Comparison of ENCODE assay signal across 15 cellular contexts in the genomic region with DNA sequence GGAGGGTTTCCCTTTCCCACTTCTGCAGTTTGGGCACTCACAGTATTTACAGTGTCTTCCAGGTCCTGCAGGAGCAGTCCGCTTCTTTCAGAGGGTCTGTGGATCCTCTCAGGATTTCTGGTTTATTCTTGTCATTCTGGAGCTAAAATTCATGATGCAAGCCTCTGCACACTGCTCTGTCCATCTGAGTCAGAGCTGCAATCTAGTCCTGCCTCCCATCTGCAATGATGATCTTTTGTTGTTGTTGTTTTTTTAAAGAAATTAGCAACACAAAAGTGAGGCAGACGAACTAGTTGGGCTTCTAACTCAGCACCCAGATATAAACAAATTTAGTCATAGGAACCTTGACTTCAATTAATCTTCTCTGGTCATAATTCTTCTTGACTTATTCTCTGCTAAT.
DNase-seq lines count a peak whose midpoint lies in the region; TF ChIP-seq lines count a peak whose summit lies in the region.
"Had no signal": no experiment of that assay in that cellular context is flagged by ENCODE, and none has a peak within 500 bp of the region (broad histone marks: within the 10 kb centered on the region; RNA-seq: fewer than 3 reads in every experiment).

No MANE protein-coding gene starts in this region.

- H2BK120ac ChIP-seq in H9 (ENCODE audit: low read depth, low read length, poor library complexity, severe bottlenecking), result no peak overlapping the region

- no peaks in the 10 kb centered on the region for H3K36me3 ChIP-seq in esophagus squamous epithelium
- H3K36me3 ChIP-seq: ascending aorta had no signal

- peaks cover 13 to 45% (median 17%) of the 10 kb centered on the region in 3 experiments for H3K36me3 Mint-ChIP-seq in H9 (ENCODE audit: insufficient read depth in 1 of 3, low read depth in 3 of 3)

- no peak overlapping the region for H3K9ac ChIP-seq in H9 (ENCODE audit: extremely low read depth, insufficient read length, low read length)
- H3K9ac ChIP-seq: parathyroid adenoma had no signal

- H4K91ac ChIP-seq in H9 (ENCODE audit: insufficient read length, low read depth, low read length), result no peak overlapping the region

- H3K23me2 ChIP-seq in H9 (ENCODE audit: insufficient read length, low read depth, low read length, poor library complexity, severe bottlenecking), result no peaks in the 10 kb centered on the region

- no peak for TF ChIP-seq POLR2A in esophagus squamous epithelium (IDR thresholded peaks at IDR 0.05)

- intact Hi-C loops in esophagus squamous epithelium (cut with DNase I), result no loop called here

- WGBS in H9 (ENCODE audit: extremely low coverage, insufficient read length, low lambda C conversion rate), result no CpG with 5 or more reads among the region's 2 CpGs
- WGBS in esophagus squamous epithelium, 2 donors, result 42 to 50% methylated on average over 2 of the region's 2 CpGs

- H4K20me1 ChIP-seq in H9 (ENCODE audit: control insufficient read depth, insufficient read depth, insufficient read length), result no peaks in the 10 kb centered on the region

- CTCF ChIA-PET in RWPE1 (lab: Yijun Ruan, JAX), result interaction anchor here (0.6 kb wide), 1 partner anchor 314 kb away, joined by 5 read pairs; no protein-coding TSS in a partner anchor

- H3K4me1 ChIP-seq in H9 (ENCODE audit: insufficient read depth, low read length) (no peaks in the 10 kb centered on the region; the same call in 1 of the 2 replicates), esophagus squamous epithelium (peaks cover 4 to 22% (median 5%) of the 10 kb centered on the region in 3 donors)
- H3K4me1 ChIP-seq: ascending aorta, parathyroid adenoma had no signal

- H2BK12ac ChIP-seq in H9 (ENCODE audit: insufficient read length, low read depth, low read length), result no peak overlapping the region

- H3T11ph ChIP-seq in H9 (ENCODE audit: low read length), result no peak overlapping the region

- no peak overlapping the region for H2BK5ac ChIP-seq in H9 (ENCODE audit: insufficient read length, low read length)

- DNase-seq in H9 (no peak), RWPE1 (ENCODE audit: low spot score) (no peak), esophagus squamous epithelium (lab: John Stamatoyannopoulos, UW) (no peak), NCI-H128 (lab: John Stamatoyannopoulos, UW; ENCODE audit: unreplicated experiment) (no peak), HuH-7.5 (ENCODE audit: low spot score) (no peak)
- DNase-seq in central memory CD4-positive, alpha-beta T cell, result no peak
- DNase-seq: DMS53; NCI-H1048; Right ventricle myocardium superior; stimulated activated CD4-positive, alpha-beta T cell treated with anti-CD3 and anti-CD28 coated beads, Interleukin-4, amount 100 ng/mL, for 1 hour; stimulated activated CD8-positive, alpha-beta memory T cell treated with anti-CD3 and anti-CD28 coated beads, Interleukin-4, amount 100 ng/mL, for 48 hours had no signal

- H3K9me3 Mint-ChIP-seq in H9, result peaks cover 34 to 37% of the 10 kb centered on the region in 2 experiments

- H3K4me1 Mint-ChIP-seq in H9, result peaks cover 16 to 20% of the 10 kb centered on the region in 2 experiments

- H3K79me1 ChIP-seq in H9 (ENCODE audit: insufficient read depth, low read depth, low read length, poor library complexity, severe bottlenecking), result no peaks in the 10 kb centered on the region

- H2AFZ ChIP-seq in H9 (ENCODE audit: low read length), result no peak overlapping the region
- H2AFZ ChIP-seq: parathyroid adenoma had no signal

- H4K5ac ChIP-seq in H9 (ENCODE audit: insufficient read length, low read depth, low read length), result no peak overlapping the region

- H3K27ac Mint-ChIP-seq in H9, result peak overlapping the region in 2 of 3 experiments; percentile 52 to 89; a peak in 3 of 7 replicates
- H3K27ac Mint-ChIP-seq: T-helper 1 cell treated with Interleukin-12 subunit alpha and Interleukin-12 subunit beta and Interleukin-4 antibody, amounts not matched to agents 30 μg/mL and 1 μg/mL, for 36 hours had no signal

- H3K4ac ChIP-seq in H9 (ENCODE audit: low read depth, low read length), result no peak overlapping the region

- H3K27me3 ChIP-seq in H9 (ENCODE audit: insufficient read depth, low read length) (no peaks in the 10 kb centered on the region), esophagus squamous epithelium (no peaks in the 10 kb centered on the region)
- H3K27me3 ChIP-seq: ascending aorta had no signal

- H3K4me2 ChIP-seq in H9 (ENCODE audit: insufficient read depth, insufficient read length, low read length), result no peak overlapping the region

- no peaks in the 10 kb centered on the region for H3K79me2 ChIP-seq in H9 (ENCODE audit: insufficient read depth, low read length)
- H3K79me2 ChIP-seq: parathyroid adenoma had no signal

- H4K8ac ChIP-seq in H9 (replicated peaks; ENCODE audit: insufficient read length, low read depth, low read length), result no peak overlapping the region

- TF ChIP-seq CTCF in H9 (conservative IDR thresholded peaks at IDR 0.05), result no peak
- no peak for TF ChIP-seq CTCF in RWPE1 (conservative IDR thresholded peaks at IDR 0.05; ENCODE audit: low read depth)
- no peak for TF ChIP-seq CTCF in esophagus squamous epithelium (IDR thresholded peaks at IDR 0.05)

- no peak overlapping the region for H2BK15ac ChIP-seq in H9 (ENCODE audit: low read depth, low read length)

- H2AK5ac ChIP-seq in H9 (ENCODE audit: insufficient read length, low read length), result no peak overlapping the region

- no peak overlapping the region for H2BK20ac ChIP-seq in H9 (ENCODE audit: low read depth, low read length, poor library complexity, severe bottlenecking)

- POLR2A ChIA-PET in RWPE1 (lab: Yijun Ruan, JAX; ENCODE audit: low non-redundant PET), result no interaction called here

- no peaks in the 10 kb centered on the region for H3K9me3 ChIP-seq in H9 (ENCODE audit: control insufficient read depth, low read depth, low read length)
- peaks cover 0 to 8% (median 5%) of the 10 kb centered on the region in 3 donors for H3K9me3 ChIP-seq in esophagus squamous epithelium
- H3K9me3 ChIP-seq: ascending aorta had no signal

- no peak overlapping the region for H3K14ac ChIP-seq in H9 (ENCODE audit: insufficient read depth, low read length)

- no peak overlapping the region for H3K56ac ChIP-seq in H9 (ENCODE audit: insufficient read length, low read depth, low read length)

- peak overlapping the region; percentile 25 for H3K18ac ChIP-seq in H9 (ENCODE audit: insufficient read length, low read depth, low read length)

- H3K23ac ChIP-seq in H9 (ENCODE audit: insufficient read length, low read depth, low read length), result no peak overlapping the region

- peak overlapping the region in 2 of 4 donors; percentile 14 to 22 for H3K4me3 ChIP-seq in esophagus squamous epithelium
- no peak overlapping the region for H3K4me3 ChIP-seq in skin epidermis
- H3K4me3 ChIP-seq: ascending aorta had no signal

- no peaks in the 10 kb centered on the region; the same call in none of the 2 replicates for H3K27me3 Mint-ChIP-seq in H9 (ENCODE audit: low read depth)

- H3K4me3 Mint-ChIP-seq in H9, result no peak overlapping the region
- H3K4me3 Mint-ChIP-seq: T-helper 1 cell treated with Interleukin-12 subunit alpha and Interleukin-12 subunit beta and Interleukin-4 antibody, amounts not matched to agents 30 μg/mL and 1 μg/mL, for 36 hours had no signal

- H3K27ac ChIP-seq in H9 (ENCODE audit: insufficient read length, low read depth, low read length) (no peak overlapping the region), RWPE1 (peak overlapping the region; percentile 81), esophagus squamous epithelium (peak overlapping the region; percentile 56 to 87 (median 84)), skin epidermis (peak overlapping the region in 13 of 21 experiments; percentile 26 to 85 (median 67))
- H3K27ac ChIP-seq: ascending aorta, parathyroid adenoma had no signal
